Comparison of ENCODE assay signal across 14 cellular contexts in genomic region chr11:69902337-69902736, GRCh38.
DNase-seq lines count a peak whose midpoint lies in the region; ATAC-seq and TF ChIP-seq lines count a peak whose summit lies in the region.
"Had no signal": no experiment of that assay in that cellular context is flagged by ENCODE, and none has a peak within 500 bp of the region (broad histone marks: within the 10 kb centered on the region; RNA-seq: fewer than 3 reads in every experiment).

No MANE protein-coding gene starts in this region.

- H3K27ac ChIP-seq in right atrium auricular region (no peak overlapping the region), RWPE2 (ENCODE audit: poor library complexity, severe bottlenecking) (no peak overlapping the region), aorta (ENCODE audit: low read depth in 1 of 2, low read length in 2 of 2) (no peak overlapping the region), tibial artery (no peak overlapping the region)
- H3K27ac ChIP-seq: 22Rv1 had no signal

- H3K9me3 ChIP-seq in right atrium auricular region (no peaks in the 10 kb centered on the region), RWPE2 (ENCODE audit: severe bottlenecking) (no peaks in the 10 kb centered on the region), aorta (ENCODE audit: control insufficient read depth, low read length) (no peaks in the 10 kb centered on the region), tibial artery (no peaks in the 10 kb centered on the region)

- H3K36me3 ChIP-seq in right atrium auricular region, result no peaks in the 10 kb centered on the region
- H3K36me3 ChIP-seq in RWPE2 (ENCODE audit: low read depth), result no peaks in the 10 kb centered on the region
- H3K36me3 ChIP-seq in aorta (ENCODE audit: control insufficient read depth in 1 of 2, insufficient read depth in 2 of 2, low read length in 1 of 2), result no peaks in the 10 kb centered on the region
- H3K36me3 ChIP-seq in tibial artery, result no peaks in the 10 kb centered on the region

- intact Hi-C loops in Right ventricle myocardium superior (cut with DNase I), result no loop called here
- intact Hi-C loops in aorta (cut with DNase I), result no loop called here
- intact Hi-C loops in tibial artery (cut with DNase I; ENCODE audit: low total_unique reads), result no loop called here

- H3K27me3 ChIP-seq in right atrium auricular region (no peaks in the 10 kb centered on the region), RWPE2 (ENCODE audit: insufficient read depth, poor library complexity, severe bottlenecking) (no peaks in the 10 kb centered on the region), aorta (ENCODE audit: control insufficient read depth in 1 of 2, insufficient read depth in 2 of 2, low read length in 1 of 2) (no peaks in the 10 kb centered on the region), tibial artery (peaks cover 0 to 17% of the 10 kb centered on the region in 2 donors)

- H3K4me1 ChIP-seq in right atrium auricular region, result peaks cover 0 to 12% of the 10 kb centered on the region in 2 donors
- H3K4me1 ChIP-seq in RWPE2 (ENCODE audit: insufficient read depth, poor library complexity, severe bottlenecking), result no peaks in the 10 kb centered on the region
- H3K4me1 ChIP-seq in aorta (ENCODE audit: control insufficient read depth in 1 of 2, insufficient read depth in 2 of 2, low read length in 2 of 2), result no peaks in the 10 kb centered on the region
- peaks cover 0 to 9% (median 3%) of the 10 kb centered on the region in 4 donors for H3K4me1 ChIP-seq in tibial artery

- ATAC-seq in Right ventricle myocardium superior (ENCODE audit: poor library complexity), result no peak
- no peak for ATAC-seq in RWPE2 (ENCODE audit: low read depth)
- peak; percentile 6 for ATAC-seq in left lobe of liver
- no peak for ATAC-seq in aorta (ENCODE audit: low FRiP score)
- no peak for ATAC-seq in HG02798 (IDR thresholded peaks at IDR 0.05; ENCODE audit: poor library complexity, unreplicated experiment)

- DNase-seq in Right ventricle myocardium superior, result peak; percentile 13
- no peak for DNase-seq in right atrium auricular region (ENCODE audit: low spot score)
- peak; percentile 11 for DNase-seq in RWPE2 (ENCODE audit: low spot score)
- no peak for DNase-seq in left lobe of liver (ENCODE audit: low spot score)
- DNase-seq in aorta, result peak; percentile 26 to 65
- no peak for DNase-seq in tibial artery
- DNase-seq in NCI-H146 (lab: John Stamatoyannopoulos, UW), result no peak
- DNase-seq: CD4-positive, CD25-positive, alpha-beta regulatory T cell; DMS53; GF-D8; HCEC 1CT; HFFc6 had no signal

- 91 to 95% methylated on average over 12 of the region's 12 CpGs for WGBS in aorta, 2 donors

- H3K4me3 ChIP-seq in right atrium auricular region (no peak overlapping the region), RWPE2 (ENCODE audit: severe bottlenecking) (no peak overlapping the region), aorta (ENCODE audit: low read length in 2 of 2) (no peak overlapping the region), tibial artery (no peak overlapping the region)

- TF ChIP-seq CTCF in right atrium auricular region (IDR thresholded peaks at IDR 0.05) (no peak), RWPE2 (IDR thresholded peaks at IDR 0.05; ENCODE audit: poor library complexity, severe bottlenecking) (no peak), tibial artery (IDR thresholded peaks at IDR 0.05) (no peak)

Comparison
In these comparisons a context has a peak if more than half of its experiments do, and no peak if none do; other contexts are left out.
1. DNase-seq: peak in Right ventricle myocardium superior (single experiment), RWPE2 (single experiment) and aorta (2 of 2); none in right atrium auricular region (single experiment), left lobe of liver (single experiment), tibial artery (0 of 2) and NCI-H146 (single experiment).